Comparison of ENCODE assay signal across 1 cellular context in the genomic region with DNA sequence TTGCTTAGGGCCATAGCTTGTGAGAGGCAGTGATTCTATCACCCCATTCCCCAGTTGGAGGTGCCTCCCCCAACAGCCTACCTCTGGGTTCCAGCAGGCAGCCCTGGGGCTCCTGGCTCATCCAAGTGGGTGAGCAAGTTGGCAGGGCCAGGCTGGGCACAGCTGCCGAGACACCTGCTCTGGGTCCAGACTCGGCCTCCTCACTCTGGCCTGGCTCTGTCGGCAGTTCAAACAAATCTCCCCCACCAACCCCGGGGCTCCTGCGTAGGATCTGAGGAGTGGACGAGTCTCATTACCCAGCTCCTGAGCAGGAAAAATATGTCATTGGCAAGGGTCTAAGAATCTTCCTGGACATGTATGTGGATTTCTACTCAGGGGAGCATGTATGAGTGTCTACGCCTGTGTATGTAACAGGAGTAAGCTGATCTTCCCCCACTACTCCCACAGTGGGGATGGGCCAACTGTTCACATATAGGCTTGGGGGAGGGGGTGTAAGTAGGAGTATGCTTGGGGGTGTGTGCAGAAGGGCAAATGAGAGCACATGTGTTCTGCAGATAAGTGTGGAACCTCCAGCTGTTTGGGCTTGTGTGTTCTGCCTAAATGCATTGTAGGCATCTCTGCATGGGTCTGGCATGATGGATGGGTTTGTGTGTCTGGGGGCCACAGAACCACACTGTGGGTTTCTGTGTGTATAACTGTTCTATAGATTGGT.
TF ChIP-seq lines count a peak whose summit lies in the region.

No MANE protein-coding gene starts in this region.

TF ChIP-seq in H1, 55 proteins besides CTCF, POLR2A, EP300 and RAD21:
- TF ChIP-seq E2F6 (IDR thresholded peaks at IDR 0.05) (no peak), TAF1 (IDR thresholded peaks at IDR 0.05; ENCODE audit: low read depth, low read length) (no peak), RNF2 (IDR thresholded peaks at IDR 0.05; ENCODE audit: borderline replicate concordance, low read depth, low read length, missing control alignments, poor library complexity, severe bottlenecking) (no peak), SIN3A (conservative IDR thresholded peaks at IDR 0.05 in 1 of 2, IDR thresholded peaks at IDR 0.05 in 1 of 2; ENCODE audit: low read depth in 1 of 2, low read length in 2 of 2) (0 out of 4 replicates have a peak, but pooled peaks of 1 of the 2 experiments have one; percentile 1), SP2 (IDR thresholded peaks at IDR 0.05; ENCODE audit: low read length) (no peak), RBBP5 (IDR thresholded peaks at IDR 0.05; ENCODE audit: borderline replicate concordance, low read depth, low read length) (no peak), SP4 (IDR thresholded peaks at IDR 0.05; ENCODE audit: low read length) (no peak; the same call in 1 of the 2 replicates), CREB1 (IDR thresholded peaks at IDR 0.05) (peak; percentile 37; the same call in 1 of the 2 replicates), NANOG (IDR thresholded peaks at IDR 0.05; ENCODE audit: insufficient read depth, low read depth, low read length, poor library complexity, severe bottlenecking) (no peak), YY1 (IDR thresholded peaks at IDR 0.05; ENCODE audit: low read depth, low read length) (no peak), EZH2 (IDR thresholded peaks at IDR 0.05; ENCODE audit: low read depth, low read length, severe bottlenecking) (no peak), ATF3 (IDR thresholded peaks at IDR 0.05; ENCODE audit: insufficient read depth, low read depth, low read length) (no peak), SIRT6 (IDR thresholded peaks at IDR 0.05; ENCODE audit: low read length) (no peak), POLR2AphosphoS5 (IDR thresholded peaks at IDR 0.05; ENCODE audit: low read depth, low read length) (peak; percentile 64), SAP30 (IDR thresholded peaks at IDR 0.05; ENCODE audit: insufficient read depth, insufficient replicate concordance, low read length) (peak; percentile 12), NRF1 (IDR thresholded peaks at IDR 0.05; ENCODE audit: low read depth, low read length) (peak; percentile 10; the same call in 1 of the 2 replicates), HDAC6 (IDR thresholded peaks at IDR 0.05; ENCODE audit: low read depth, low read length) (no peak), RFX5 (IDR thresholded peaks at IDR 0.05; ENCODE audit: borderline replicate concordance, low read depth, low read length) (no peak), JUN (IDR thresholded peaks at IDR 0.05; ENCODE audit: low read depth, low read length) (no peak), BCL11A (IDR thresholded peaks at IDR 0.05; ENCODE audit: low read depth in 2 of 2, low read length in 2 of 2) (no peak), CHD2 (IDR thresholded peaks at IDR 0.05; ENCODE audit: low read length) (peak; percentile 42; the same call in 1 of the 2 replicates)
- TF ChIP-seq, protein P1, sequence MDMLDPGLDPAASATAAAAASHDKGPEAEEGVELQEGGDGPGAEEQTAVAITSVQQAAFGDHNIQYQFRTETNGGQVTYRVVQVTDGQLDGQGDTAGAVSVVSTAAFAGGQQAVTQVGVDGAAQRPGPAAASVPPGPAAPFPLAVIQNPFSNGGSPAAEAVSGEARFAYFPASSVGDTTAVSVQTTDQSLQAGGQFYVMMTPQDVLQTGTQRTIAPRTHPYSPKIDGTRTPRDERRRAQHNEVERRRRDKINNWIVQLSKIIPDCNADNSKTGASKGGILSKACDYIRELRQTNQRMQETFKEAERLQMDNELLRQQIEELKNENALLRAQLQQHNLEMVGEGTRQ (IDR thresholded peaks at IDR 0.05; ENCODE audit: low read length) = 0 out of 2 replicates have a peak, but pooled peaks have one; percentile 3
- TF ChIP-seq, protein P2, sequence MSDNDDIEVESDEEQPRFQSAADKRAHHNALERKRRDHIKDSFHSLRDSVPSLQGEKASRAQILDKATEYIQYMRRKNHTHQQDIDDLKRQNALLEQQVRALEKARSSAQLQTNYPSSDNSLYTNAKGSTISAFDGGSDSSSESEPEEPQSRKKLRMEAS (IDR thresholded peaks at IDR 0.05) = peak; percentile 30; the same call in 1 of the 2 replicates
- TF ChIP-seq, protein P3, sequence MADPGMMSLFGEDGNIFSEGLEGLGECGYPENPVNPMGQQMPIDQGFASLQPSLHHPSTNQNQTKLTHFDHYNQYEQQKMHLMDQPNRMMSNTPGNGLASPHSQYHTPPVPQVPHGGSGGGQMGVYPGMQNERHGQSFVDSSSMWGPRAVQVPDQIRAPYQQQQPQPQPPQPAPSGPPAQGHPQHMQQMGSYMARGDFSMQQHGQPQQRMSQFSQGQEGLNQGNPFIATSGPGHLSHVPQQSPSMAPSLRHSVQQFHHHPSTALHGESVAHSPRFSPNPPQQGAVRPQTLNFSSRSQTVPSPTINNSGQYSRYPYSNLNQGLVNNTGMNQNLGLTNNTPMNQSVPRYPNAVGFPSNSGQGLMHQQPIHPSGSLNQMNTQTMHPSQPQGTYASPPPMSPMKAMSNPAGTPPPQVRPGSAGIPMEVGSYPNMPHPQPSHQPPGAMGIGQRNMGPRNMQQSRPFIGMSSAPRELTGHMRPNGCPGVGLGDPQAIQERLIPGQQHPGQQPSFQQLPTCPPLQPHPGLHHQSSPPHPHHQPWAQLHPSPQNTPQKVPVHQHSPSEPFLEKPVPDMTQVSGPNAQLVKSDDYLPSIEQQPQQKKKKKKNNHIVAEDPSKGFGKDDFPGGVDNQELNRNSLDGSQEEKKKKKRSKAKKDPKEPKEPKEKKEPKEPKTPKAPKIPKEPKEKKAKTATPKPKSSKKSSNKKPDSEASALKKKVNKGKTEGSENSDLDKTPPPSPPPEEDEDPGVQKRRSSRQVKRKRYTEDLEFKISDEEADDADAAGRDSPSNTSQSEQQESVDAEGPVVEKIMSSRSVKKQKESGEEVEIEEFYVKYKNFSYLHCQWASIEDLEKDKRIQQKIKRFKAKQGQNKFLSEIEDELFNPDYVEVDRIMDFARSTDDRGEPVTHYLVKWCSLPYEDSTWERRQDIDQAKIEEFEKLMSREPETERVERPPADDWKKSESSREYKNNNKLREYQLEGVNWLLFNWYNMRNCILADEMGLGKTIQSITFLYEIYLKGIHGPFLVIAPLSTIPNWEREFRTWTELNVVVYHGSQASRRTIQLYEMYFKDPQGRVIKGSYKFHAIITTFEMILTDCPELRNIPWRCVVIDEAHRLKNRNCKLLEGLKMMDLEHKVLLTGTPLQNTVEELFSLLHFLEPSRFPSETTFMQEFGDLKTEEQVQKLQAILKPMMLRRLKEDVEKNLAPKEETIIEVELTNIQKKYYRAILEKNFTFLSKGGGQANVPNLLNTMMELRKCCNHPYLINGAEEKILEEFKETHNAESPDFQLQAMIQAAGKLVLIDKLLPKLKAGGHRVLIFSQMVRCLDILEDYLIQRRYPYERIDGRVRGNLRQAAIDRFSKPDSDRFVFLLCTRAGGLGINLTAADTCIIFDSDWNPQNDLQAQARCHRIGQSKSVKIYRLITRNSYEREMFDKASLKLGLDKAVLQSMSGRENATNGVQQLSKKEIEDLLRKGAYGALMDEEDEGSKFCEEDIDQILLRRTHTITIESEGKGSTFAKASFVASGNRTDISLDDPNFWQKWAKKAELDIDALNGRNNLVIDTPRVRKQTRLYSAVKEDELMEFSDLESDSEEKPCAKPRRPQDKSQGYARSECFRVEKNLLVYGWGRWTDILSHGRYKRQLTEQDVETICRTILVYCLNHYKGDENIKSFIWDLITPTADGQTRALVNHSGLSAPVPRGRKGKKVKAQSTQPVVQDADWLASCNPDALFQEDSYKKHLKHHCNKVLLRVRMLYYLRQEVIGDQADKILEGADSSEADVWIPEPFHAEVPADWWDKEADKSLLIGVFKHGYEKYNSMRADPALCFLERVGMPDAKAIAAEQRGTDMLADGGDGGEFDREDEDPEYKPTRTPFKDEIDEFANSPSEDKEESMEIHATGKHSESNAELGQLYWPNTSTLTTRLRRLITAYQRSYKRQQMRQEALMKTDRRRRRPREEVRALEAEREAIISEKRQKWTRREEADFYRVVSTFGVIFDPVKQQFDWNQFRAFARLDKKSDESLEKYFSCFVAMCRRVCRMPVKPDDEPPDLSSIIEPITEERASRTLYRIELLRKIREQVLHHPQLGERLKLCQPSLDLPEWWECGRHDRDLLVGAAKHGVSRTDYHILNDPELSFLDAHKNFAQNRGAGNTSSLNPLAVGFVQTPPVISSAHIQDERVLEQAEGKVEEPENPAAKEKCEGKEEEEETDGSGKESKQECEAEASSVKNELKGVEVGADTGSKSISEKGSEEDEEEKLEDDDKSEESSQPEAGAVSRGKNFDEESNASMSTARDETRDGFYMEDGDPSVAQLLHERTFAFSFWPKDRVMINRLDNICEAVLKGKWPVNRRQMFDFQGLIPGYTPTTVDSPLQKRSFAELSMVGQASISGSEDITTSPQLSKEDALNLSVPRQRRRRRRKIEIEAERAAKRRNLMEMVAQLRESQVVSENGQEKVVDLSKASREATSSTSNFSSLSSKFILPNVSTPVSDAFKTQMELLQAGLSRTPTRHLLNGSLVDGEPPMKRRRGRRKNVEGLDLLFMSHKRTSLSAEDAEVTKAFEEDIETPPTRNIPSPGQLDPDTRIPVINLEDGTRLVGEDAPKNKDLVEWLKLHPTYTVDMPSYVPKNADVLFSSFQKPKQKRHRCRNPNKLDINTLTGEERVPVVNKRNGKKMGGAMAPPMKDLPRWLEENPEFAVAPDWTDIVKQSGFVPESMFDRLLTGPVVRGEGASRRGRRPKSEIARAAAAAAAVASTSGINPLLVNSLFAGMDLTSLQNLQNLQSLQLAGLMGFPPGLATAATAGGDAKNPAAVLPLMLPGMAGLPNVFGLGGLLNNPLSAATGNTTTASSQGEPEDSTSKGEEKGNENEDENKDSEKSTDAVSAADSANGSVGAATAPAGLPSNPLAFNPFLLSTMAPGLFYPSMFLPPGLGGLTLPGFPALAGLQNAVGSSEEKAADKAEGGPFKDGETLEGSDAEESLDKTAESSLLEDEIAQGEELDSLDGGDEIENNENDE (IDR thresholded peaks at IDR 0.05; ENCODE audit: insufficient replicate concordance, low read length) = peak; percentile 38
